ENCODE assay signal across 1 cellular context in genomic region chr20:62694106-62694505, GRCh38.
TF ChIP-seq lines count a peak whose summit lies in the region.

No MANE protein-coding gene starts in this region.

TF ChIP-seq in HCT116, 20 proteins besides CTCF, POLR2A, EP300 and RAD21:
- TF ChIP-seq CBX3 (IDR thresholded peaks at IDR 0.05; ENCODE audit: low read depth), result no peak
- no peak for TF ChIP-seq MAX (IDR thresholded peaks at IDR 0.05)
- no peak for TF ChIP-seq ZFX (IDR thresholded peaks at IDR 0.05)
- no peak for TF ChIP-seq CEBPB (IDR thresholded peaks at IDR 0.05; ENCODE audit: low read depth)
- no peak for TF ChIP-seq EZH2phosphoT487 (IDR thresholded peaks at IDR 0.05; ENCODE audit: borderline replicate concordance)
- no peak for TF ChIP-seq FOSL1 (IDR thresholded peaks at IDR 0.05; ENCODE audit: low read depth)
